9 cellular contexts compared by ENCODE assay signal in the genomic region with DNA sequence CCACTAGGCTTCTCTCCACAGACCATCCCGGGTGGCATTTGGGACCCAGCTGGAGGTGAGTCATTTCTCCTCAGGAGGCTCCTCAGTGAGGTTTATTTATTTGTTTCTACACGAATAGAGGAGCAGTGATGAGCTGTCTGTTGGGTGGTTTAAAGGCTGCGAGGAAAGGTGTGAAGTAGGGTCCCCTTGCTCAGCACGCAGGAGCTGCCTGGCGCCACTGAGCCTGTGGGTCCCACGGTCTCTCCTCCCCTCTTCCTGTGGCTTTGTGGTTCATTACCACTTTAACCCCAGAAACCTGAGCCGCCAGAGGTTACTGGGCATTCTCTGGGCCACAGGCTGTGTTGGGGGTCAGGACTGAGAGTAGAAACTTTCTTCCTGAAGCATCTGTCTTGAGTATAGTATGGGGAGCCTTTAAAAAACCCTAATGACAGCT.
A peak's percentile ranks its signal among the peaks of the same experiment; 100 is the strongest.
DNase-seq lines count a peak whose midpoint lies in the region; ATAC-seq lines count a peak whose summit lies in the region.
"Had no signal": no experiment of that assay in that cellular context is flagged by ENCODE, and none has a peak within 500 bp of the region (broad histone marks: within the 10 kb centered on the region; RNA-seq: fewer than 3 reads in every experiment).

No MANE protein-coding gene starts in this region.

- no peak overlapping the region for H3K4me3 Mint-ChIP-seq in T-helper 2 cell treated with Interferon-gamma antibody and Interleukin-4, amounts not matched to agents 5 μg/mL and 100 μg/mL, for 36 hours
- H3K4me3 Mint-ChIP-seq: dendritic cell treated with granulocyte-macrophage colony-stimulating factor and Interleukin-4, amounts not matched to agents 40 ng/mL and 50 ng/mL, for 4 days had no signal

- no peaks in the 10 kb centered on the region for H3K27me3 Mint-ChIP-seq in T-helper 2 cell treated with Interferon-gamma antibody and Interleukin-4, amounts not matched to agents 5 μg/mL and 100 μg/mL, for 36 hours (ENCODE audit: low read depth)
- H3K27me3 Mint-ChIP-seq: dendritic cell treated with granulocyte-macrophage colony-stimulating factor and Interleukin-4, amounts not matched to agents 40 ng/mL and 50 ng/mL, for 4 days had no signal

- peak; percentile 66 for ATAC-seq in GM21786 (IDR thresholded peaks at IDR 0.05; ENCODE audit: unreplicated experiment)
- ATAC-seq in GM21423 (IDR thresholded peaks at IDR 0.05; ENCODE audit: unreplicated experiment) = no peak
- ATAC-seq in HG02840 (IDR thresholded peaks at IDR 0.05; ENCODE audit: low FRiP score, unreplicated experiment) = no peak
- no peak for ATAC-seq in GM19035 (IDR thresholded peaks at IDR 0.05; ENCODE audit: unreplicated experiment)

- H3K27ac Mint-ChIP-seq in T-helper 2 cell treated with Interferon-gamma antibody and Interleukin-4, amounts not matched to agents 5 μg/mL and 100 μg/mL, for 36 hours = no peak overlapping the region
- H3K27ac Mint-ChIP-seq: dendritic cell treated with granulocyte-macrophage colony-stimulating factor and Interleukin-4, amounts not matched to agents 40 ng/mL and 50 ng/mL, for 4 days had no signal

- H3K36me3 Mint-ChIP-seq in T-helper 2 cell treated with Interferon-gamma antibody and Interleukin-4, amounts not matched to agents 5 μg/mL and 100 μg/mL, for 36 hours (ENCODE audit: low read depth) = peaks cover 7% of the 10 kb centered on the region

- DNase-seq in GDM1 (lab: John Stamatoyannopoulos, UW) = peak; percentile 30
- DNase-seq in T-helper 2 cell treated with Interferon-gamma antibody and Interleukin-4, amounts not matched to agents 5 μg/mL and 100 μg/mL, for 36 hours (ENCODE audit: low spot score) = peak; percentile 37
- peak; percentile 67 for DNase-seq in iris pigment epithelial cell (ENCODE audit: low read depth)
- no peak for DNase-seq in Ammon's horn (ENCODE audit: low spot score)

- H3K4me1 Mint-ChIP-seq in T-helper 2 cell treated with Interferon-gamma antibody and Interleukin-4, amounts not matched to agents 5 μg/mL and 100 μg/mL, for 36 hours (ENCODE audit: low read depth) = peaks cover 35% of the 10 kb centered on the region

- H3K9me3 Mint-ChIP-seq in T-helper 2 cell treated with Interferon-gamma antibody and Interleukin-4, amounts not matched to agents 5 μg/mL and 100 μg/mL, for 36 hours = no peaks in the 10 kb centered on the region
- H3K9me3 Mint-ChIP-seq: dendritic cell treated with granulocyte-macrophage colony-stimulating factor and Interleukin-4, amounts not matched to agents 40 ng/mL and 50 ng/mL, for 4 days had no signal
